ENCODE assay signal across 1 cellular context in the genomic region with DNA sequence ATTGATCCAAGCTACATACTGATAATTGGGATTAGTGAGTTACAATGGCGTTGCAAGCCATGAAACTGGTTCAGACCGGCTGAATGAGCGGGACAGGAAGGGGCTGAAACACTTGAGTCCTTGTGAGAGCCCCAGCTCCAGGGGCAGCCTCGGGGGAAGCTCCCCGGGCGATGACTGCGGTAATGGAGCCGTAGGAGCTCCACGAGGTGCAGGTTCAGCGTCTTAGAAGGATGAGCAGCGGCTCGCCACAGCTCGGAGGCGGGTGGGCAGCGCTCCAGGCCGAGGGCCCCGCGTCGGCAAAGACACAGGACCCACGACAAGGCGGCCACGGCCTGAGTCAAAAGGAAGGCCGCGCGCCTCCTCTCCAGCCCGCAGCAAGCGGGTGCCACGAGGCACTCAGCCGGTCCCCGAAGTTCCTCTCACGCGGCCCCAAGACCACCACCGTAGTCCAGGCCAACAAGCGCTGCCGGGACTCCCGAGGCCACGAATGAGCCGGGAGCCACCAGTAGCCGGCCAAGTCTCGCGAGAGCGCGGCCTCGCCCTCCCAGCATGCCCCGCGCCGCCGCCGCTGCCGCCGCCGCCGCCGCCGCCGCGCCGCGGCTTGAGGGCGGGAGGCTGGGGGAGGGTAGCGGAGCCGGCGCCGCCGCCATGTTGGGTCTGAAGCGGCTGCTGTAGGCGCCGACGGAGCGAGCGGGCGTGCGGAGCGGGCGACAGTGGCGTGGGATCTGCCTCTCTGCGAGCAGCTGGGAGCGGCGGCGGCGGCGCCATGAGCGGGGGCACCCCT.
TF ChIP-seq lines count a peak whose summit lies in the region.

Gene LSM14A, plus strand, starts transcription at position 628 of the 784 bp plus-strand sequence. Its CDS starts 139 bp downstream, at position 767.

TF ChIP-seq in GM12878, 131 proteins besides CTCF, POLR2A, EP300 and RAD21 (continued from another document):
- TF ChIP-seq, protein P1, sequence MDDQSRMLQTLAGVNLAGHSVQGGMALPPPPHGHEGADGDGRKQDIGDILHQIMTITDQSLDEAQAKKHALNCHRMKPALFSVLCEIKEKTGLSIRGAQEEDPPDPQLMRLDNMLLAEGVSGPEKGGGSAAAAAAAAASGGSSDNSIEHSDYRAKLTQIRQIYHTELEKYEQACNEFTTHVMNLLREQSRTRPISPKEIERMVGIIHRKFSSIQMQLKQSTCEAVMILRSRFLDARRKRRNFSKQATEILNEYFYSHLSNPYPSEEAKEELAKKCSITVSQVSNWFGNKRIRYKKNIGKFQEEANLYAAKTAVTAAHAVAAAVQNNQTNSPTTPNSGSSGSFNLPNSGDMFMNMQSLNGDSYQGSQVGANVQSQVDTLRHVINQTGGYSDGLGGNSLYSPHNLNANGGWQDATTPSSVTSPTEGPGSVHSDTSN (IDR thresholded peaks at IDR 0.05; ENCODE audit: insufficient replicate concordance, low read depth, low read length) = no peak
- TF ChIP-seq NR2F1 (conservative IDR thresholded peaks at IDR 0.05) (peak; percentile 64), SRF (IDR thresholded peaks at IDR 0.05; ENCODE audit: low read depth in 2 of 2, low read length in 2 of 2) (0 out of 4 replicates have a peak, but pooled peaks of 1 of the 2 experiments have one; percentile 20), ELK1 (IDR thresholded peaks at IDR 0.05; ENCODE audit: low read depth, low read length) (no peak), ZNF207 (IDR thresholded peaks at IDR 0.05; ENCODE audit: borderline replicate concordance) (peak; percentile 76; the same call in 1 of the 2 replicates), MLLT1 (IDR thresholded peaks at IDR 0.05) (no peak; the same call in 1 of the 2 replicates), ETV6 (conservative IDR thresholded peaks at IDR 0.05 in 1 of 2, IDR thresholded peaks at IDR 0.05 in 1 of 2; ENCODE audit: borderline replicate concordance in 1 of 2, low read depth in 1 of 2) (no peak), ZNF592 (IDR thresholded peaks at IDR 0.05) (no peak), CHD1 (IDR thresholded peaks at IDR 0.05; ENCODE audit: low read depth, low read length) (peak; percentile 61; the same call in 1 of the 2 replicates), POLR2AphosphoS5 (IDR thresholded peaks at IDR 0.05; ENCODE audit: low read length) (peak; percentile 97), PAX5 (IDR thresholded peaks at IDR 0.05; ENCODE audit: borderline replicate concordance, low read depth, low read length) (no peak), RBBP5 (conservative IDR thresholded peaks at IDR 0.05) (peak; percentile 32; the same call in 1 of the 2 replicates), ZNF24 (IDR thresholded peaks at IDR 0.05) (no peak), TARDBP (IDR thresholded peaks at IDR 0.05; ENCODE audit: borderline replicate concordance) (0 out of 2 replicates have a peak, but pooled peaks have one; percentile 16), KLF5 (IDR thresholded peaks at IDR 0.05; ENCODE audit: partially characterized antibody) (peak; percentile 77), CBFB (IDR thresholded peaks at IDR 0.05; ENCODE audit: low read depth) (peak; percentile 81), PAX8 (IDR thresholded peaks at IDR 0.05) (no peak), PML (IDR thresholded peaks at IDR 0.05; ENCODE audit: low read length) (peak; percentile 86), ZSCAN29 (IDR thresholded peaks at IDR 0.05) (0 out of 2 replicates have a peak, but pooled peaks have one; percentile 51), KAT2A (conservative IDR thresholded peaks at IDR 0.05; ENCODE audit: control insufficient read depth, low read depth, low read length) (no peak), HCFC1 (IDR thresholded peaks at IDR 0.05; ENCODE audit: low read length) (no peak), BCL11A (IDR thresholded peaks at IDR 0.05; ENCODE audit: low read depth, low read length) (0 out of 2 replicates have a peak, but pooled peaks have one; percentile 3), EED (IDR thresholded peaks at IDR 0.05; ENCODE audit: low read depth) (peak; percentile 28), HSF1 (IDR thresholded peaks at IDR 0.05; ENCODE audit: low read depth, low read length) (no peak), BRCA1 (IDR thresholded peaks at IDR 0.05; ENCODE audit: low read depth, low read length) (peak; percentile 83), RUNX3 (IDR thresholded peaks at IDR 0.05; ENCODE audit: low read length) (no peak; the same call in 1 of the 2 replicates), NBN (IDR thresholded peaks at IDR 0.05) (peak; percentile 57; the same call in 1 of the 2 replicates), MYC (IDR thresholded peaks at IDR 0.05; ENCODE audit: insufficient read depth, insufficient read length, insufficient replicate concordance, low read length, severe bottlenecking) (peak; percentile 35), MXI1 (IDR thresholded peaks at IDR 0.05; ENCODE audit: low read depth, low read length) (peak; percentile 63), BACH1 (IDR thresholded peaks at IDR 0.05; ENCODE audit: borderline replicate concordance) (peak; percentile 87), CREB1 (IDR thresholded peaks at IDR 0.05; ENCODE audit: low read depth) (peak; percentile 54; the same call in 1 of the 2 replicates), SIX5 (IDR thresholded peaks at IDR 0.05; ENCODE audit: low read depth, low read length, severe bottlenecking) (no peak), MAX (IDR thresholded peaks at IDR 0.05; ENCODE audit: low read depth, low read length) (peak; percentile 42), ZNF217 (IDR thresholded peaks at IDR 0.05) (no peak), HDGF (IDR thresholded peaks at IDR 0.05) (0 out of 2 replicates have a peak, but pooled peaks have one; percentile 21)
- TF ChIP-seq, protein P2, sequence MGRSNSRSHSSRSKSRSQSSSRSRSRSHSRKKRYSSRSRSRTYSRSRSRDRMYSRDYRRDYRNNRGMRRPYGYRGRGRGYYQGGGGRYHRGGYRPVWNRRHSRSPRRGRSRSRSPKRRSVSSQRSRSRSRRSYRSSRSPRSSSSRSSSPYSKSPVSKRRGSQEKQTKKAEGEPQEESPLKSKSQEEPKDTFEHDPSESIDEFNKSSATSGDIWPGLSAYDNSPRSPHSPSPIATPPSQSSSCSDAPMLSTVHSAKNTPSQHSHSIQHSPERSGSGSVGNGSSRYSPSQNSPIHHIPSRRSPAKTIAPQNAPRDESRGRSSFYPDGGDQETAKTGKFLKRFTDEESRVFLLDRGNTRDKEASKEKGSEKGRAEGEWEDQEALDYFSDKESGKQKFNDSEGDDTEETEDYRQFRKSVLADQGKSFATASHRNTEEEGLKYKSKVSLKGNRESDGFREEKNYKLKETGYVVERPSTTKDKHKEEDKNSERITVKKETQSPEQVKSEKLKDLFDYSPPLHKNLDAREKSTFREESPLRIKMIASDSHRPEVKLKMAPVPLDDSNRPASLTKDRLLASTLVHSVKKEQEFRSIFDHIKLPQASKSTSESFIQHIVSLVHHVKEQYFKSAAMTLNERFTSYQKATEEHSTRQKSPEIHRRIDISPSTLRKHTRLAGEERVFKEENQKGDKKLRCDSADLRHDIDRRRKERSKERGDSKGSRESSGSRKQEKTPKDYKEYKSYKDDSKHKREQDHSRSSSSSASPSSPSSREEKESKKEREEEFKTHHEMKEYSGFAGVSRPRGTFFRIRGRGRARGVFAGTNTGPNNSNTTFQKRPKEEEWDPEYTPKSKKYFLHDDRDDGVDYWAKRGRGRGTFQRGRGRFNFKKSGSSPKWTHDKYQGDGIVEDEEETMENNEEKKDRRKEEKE (IDR thresholded peaks at IDR 0.05) = 0 out of 2 replicates have a peak, but pooled peaks have one; percentile 10
- TF ChIP-seq, protein P3, sequence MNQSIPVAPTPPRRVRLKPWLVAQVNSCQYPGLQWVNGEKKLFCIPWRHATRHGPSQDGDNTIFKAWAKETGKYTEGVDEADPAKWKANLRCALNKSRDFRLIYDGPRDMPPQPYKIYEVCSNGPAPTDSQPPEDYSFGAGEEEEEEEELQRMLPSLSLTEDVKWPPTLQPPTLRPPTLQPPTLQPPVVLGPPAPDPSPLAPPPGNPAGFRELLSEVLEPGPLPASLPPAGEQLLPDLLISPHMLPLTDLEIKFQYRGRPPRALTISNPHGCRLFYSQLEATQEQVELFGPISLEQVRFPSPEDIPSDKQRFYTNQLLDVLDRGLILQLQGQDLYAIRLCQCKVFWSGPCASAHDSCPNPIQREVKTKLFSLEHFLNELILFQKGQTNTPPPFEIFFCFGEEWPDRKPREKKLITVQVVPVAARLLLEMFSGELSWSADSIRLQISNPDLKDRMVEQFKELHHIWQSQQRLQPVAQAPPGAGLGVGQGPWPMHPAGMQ (IDR thresholded peaks at IDR 0.05; ENCODE audit: borderline replicate concordance) = no peak
- TF ChIP-seq, protein P4, sequence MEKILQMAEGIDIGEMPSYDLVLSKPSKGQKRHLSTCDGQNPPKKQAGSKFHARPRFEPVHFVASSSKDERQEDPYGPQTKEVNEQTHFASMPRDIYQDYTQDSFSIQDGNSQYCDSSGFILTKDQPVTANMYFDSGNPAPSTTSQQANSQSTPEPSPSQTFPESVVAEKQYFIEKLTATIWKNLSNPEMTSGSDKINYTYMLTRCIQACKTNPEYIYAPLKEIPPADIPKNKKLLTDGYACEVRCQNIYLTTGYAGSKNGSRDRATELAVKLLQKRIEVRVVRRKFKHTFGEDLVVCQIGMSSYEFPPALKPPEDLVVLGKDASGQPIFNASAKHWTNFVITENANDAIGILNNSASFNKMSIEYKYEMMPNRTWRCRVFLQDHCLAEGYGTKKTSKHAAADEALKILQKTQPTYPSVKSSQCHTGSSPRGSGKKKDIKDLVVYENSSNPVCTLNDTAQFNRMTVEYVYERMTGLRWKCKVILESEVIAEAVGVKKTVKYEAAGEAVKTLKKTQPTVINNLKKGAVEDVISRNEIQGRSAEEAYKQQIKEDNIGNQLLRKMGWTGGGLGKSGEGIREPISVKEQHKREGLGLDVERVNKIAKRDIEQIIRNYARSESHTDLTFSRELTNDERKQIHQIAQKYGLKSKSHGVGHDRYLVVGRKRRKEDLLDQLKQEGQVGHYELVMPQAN (conservative IDR thresholded peaks at IDR 0.05) = peak; percentile 61
TF ChIP-seq in GM12878: peak in this region for 48.
